In the genomic region with DNA sequence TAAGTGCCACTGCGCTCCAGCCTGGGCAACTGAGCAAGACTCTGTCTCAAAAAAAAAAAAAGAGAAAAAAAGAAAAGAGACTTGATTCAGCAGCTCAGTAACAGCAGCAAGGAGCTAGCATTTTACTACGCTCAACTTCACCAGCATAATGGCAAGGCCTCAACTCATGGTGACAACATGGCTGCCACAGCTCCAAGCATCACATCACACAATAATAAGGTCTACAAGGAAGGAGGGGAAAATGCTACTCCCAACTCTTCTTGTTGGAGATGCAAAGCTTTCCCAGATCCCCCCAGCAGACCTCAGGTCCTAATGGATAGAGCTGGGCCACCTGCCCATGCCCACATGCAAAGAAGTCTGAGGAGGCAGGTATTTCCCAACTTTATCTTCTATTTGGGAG, we compare ENCODE assay signal across 27 cellular contexts.
"Had no signal": no experiment of that assay in that cellular context is flagged by ENCODE, and none has a peak within 500 bp of the region (broad histone marks: within the 10 kb centered on the region; RNA-seq: fewer than 3 reads in every experiment).

No MANE protein-coding gene starts in this region.

- DNase-seq: stimulated activated CD4-positive, alpha-beta T cell treated with anti-CD3 and anti-CD28 coated beads, Interleukin-2, amount 100 ng/mL, for 48 hours; stimulated activated CD4-positive, alpha-beta T cell treated with anti-CD3 and anti-CD28 coated beads, Interleukin-4, amount 100 ng/mL, for 1 hour; stimulated activated CD4-positive, alpha-beta T cell treated with anti-CD3 and anti-CD28 coated beads, Interleukin-4, amount 100 ng/mL, for 24 hours; stimulated activated CD4-positive, alpha-beta T cell treated with anti-CD3 and anti-CD28 coated beads, Interleukin-4, amount 100 ng/mL, for 4 hours; stimulated activated CD8-positive, alpha-beta memory T cell treated with anti-CD3 and anti-CD28 coated beads, Interleukin-4, amount 100 ng/mL, for 48 hours; stimulated activated naive B cell treated with anti-CD40 and anti-IgM and Interleukin-4, amounts not matched to agents 10 μg/mL and 1 μg/mL and 100 μg/mL, for 72 hours; stimulated activated naive CD4-positive, alpha-beta T cell; stimulated activated naive CD4-positive, alpha-beta T cell treated with Interleukin-2 at 50 U/mL for 16 hours; stimulated activated naive CD8-positive, alpha-beta T cell treated with anti-CD3 and anti-CD28 coated beads, Interleukin-15, amount 100 ng/mL, for 72 hours; stimulated activated naive CD8-positive, alpha-beta T cell treated with anti-CD3 and anti-CD28 coated beads, Interleukin-15, Interleukin-2, amounts not matched to agents 100 U/mL and 50 U/mL, for 24 hours; stomach; substantia nigra; testis; thyroid gland; tibial artery; transverse colon; trophoblast cell; upper lobe of left lung; upper lobe of right lung; uterus had no signal

- H3K27ac ChIP-seq: stomach, suprapubic skin, testis, thoracic aorta, thyroid gland, tibial artery, tibial nerve, transverse colon, upper lobe of left lung, upper lobe of right lung, uterus, vagina had no signal

- ATAC-seq: stimulated activated effector memory CD8-positive, alpha-beta T cell treated with anti-CD3 and anti-CD28 coated beads, Interleukin-12 subunit alpha, Interleukin-12 subunit beta, amount 100 ng/mL, for 72 hours; stimulated activated memory B cell treated with anti-CD40 and anti-IgM and Interleukin-4, amounts not matched to agents 10 μg/mL and 1 μg/mL and 100 μg/mL, for 72 hours; stimulated activated naive B cell treated with anti-CD40 and anti-IgM and Interleukin-4, amounts not matched to agents 10 μg/mL and 1 μg/mL and 100 μg/mL, for 72 hours; stimulated activated naive CD8-positive, alpha-beta T cell treated with anti-CD3 and anti-CD28 coated beads, Interleukin-15, amount 100 ng/mL, for 72 hours; stimulated activated naive CD8-positive, alpha-beta T cell treated with anti-CD3 and anti-CD28 coated beads, Interleukin-15, Interleukin-2, amounts not matched to agents 100 U/mL and 50 U/mL, for 24 hours; upper lobe of right lung had no signal

- H3K9me3 ChIP-seq: suprapubic skin, testis, thoracic aorta, thyroid gland, transverse colon, upper lobe of left lung, upper lobe of right lung, uterus, vagina had no signal

- H3K27me3 ChIP-seq: testis, thyroid gland, upper lobe of left lung, vagina had no signal

- FAIRE-seq: urothelium cell line had no signal

- H3K4me1 ChIP-seq: stomach, suprapubic skin, testis, thyroid gland, tibial artery, tibial nerve, transverse colon, upper lobe of left lung, upper lobe of right lung, uterus, vagina had no signal

- H3K36me3 ChIP-seq: stomach, suprapubic skin, thoracic aorta, thyroid gland, tibial artery, tibial nerve, transverse colon, upper lobe of left lung, upper lobe of right lung, uterus, vagina had no signal

- H3K4me3 ChIP-seq: stomach, suprapubic skin, testis, thoracic aorta, thyroid gland, tibial artery, tibial nerve, transverse colon, upper lobe of left lung, upper lobe of right lung, uterus, vagina had no signal
